Comparison of ENCODE assay signal across 11 cellular contexts in the genomic region with DNA sequence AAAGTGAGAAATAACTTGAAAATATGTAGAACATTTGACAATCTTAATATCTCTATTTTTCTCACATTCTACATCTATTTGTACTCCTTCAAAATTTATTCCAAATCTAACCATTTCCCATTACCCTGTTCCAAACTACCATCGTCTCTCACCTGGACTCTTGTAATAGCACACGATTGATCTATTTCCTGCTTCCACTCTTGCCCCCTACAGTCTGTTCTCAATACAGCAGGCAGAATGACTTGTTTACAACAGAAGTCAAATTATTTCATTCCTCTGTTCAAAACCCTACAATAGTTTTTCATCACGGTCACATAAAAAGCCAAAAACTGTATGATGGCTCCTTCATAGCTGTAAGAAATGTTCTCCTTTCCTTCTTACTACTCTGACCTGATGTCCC. TPM values are rescaled to one million over a fixed set of nuclear protein-coding genes. Genes with fewer than 3 reads are reported as not detected.
DNase-seq lines count a peak whose midpoint lies in the region; ATAC-seq and TF ChIP-seq lines count a peak whose summit lies in the region.
"Had no signal": no experiment of that assay in that cellular context is flagged by ENCODE, and none has a peak within 500 bp of the region (broad histone marks: within the 10 kb centered on the region; RNA-seq: fewer than 3 reads in every experiment).

No MANE protein-coding gene starts in this region.

- no peak overlapping the region for H2AFZ ChIP-seq in PC-3 (ENCODE audit: low read length)

- no peaks in the 10 kb centered on the region for H3K27me3 Mint-ChIP-seq in activated CD4-positive, alpha-beta memory T cell treated with anti-CD3 and anti-CD28 coated beads for 36 hours
- H3K27me3 Mint-ChIP-seq: activated B cell treated with CpG ODN at 0.5 μM for 24 hours had no signal

- H3K27me3 ChIP-seq in PC-3 (ENCODE audit: low read length) (no peaks in the 10 kb centered on the region), foreskin keratinocyte (no peaks in the 10 kb centered on the region)

- ATAC-seq in GM19351 (IDR thresholded peaks at IDR 0.05; ENCODE audit: unreplicated experiment) = peak; percentile 83
- no peak for ATAC-seq in PC-3
- ATAC-seq in foreskin keratinocyte = no peak
- no peak for ATAC-seq in HG03025 (IDR thresholded peaks at IDR 0.05; ENCODE audit: low FRiP score, unreplicated experiment)

- TF ChIP-seq CTCF in AG09309 (IDR thresholded peaks at IDR 0.05; ENCODE audit: control insufficient read depth, insufficient read depth, low read depth, low read length, missing control alignments) (peak; percentile 49), PC-3 (conservative IDR thresholded peaks at IDR 0.05; ENCODE audit: low read depth, low read length) (peak; percentile 53), foreskin keratinocyte (conservative IDR thresholded peaks at IDR 0.05) (peak; percentile 33)

- H3K79me2 ChIP-seq in PC-3 (ENCODE audit: low read length) = no peaks in the 10 kb centered on the region

- H3K4me1 Mint-ChIP-seq in activated CD4-positive, alpha-beta memory T cell treated with anti-CD3 and anti-CD28 coated beads for 36 hours (ENCODE audit: low read depth) = no peaks in the 10 kb centered on the region
- H3K4me1 Mint-ChIP-seq: activated B cell treated with CpG ODN at 0.5 μM for 24 hours had no signal

- no TSS peak for BruUV-seq in PC-3 (replicated peaks; lab: Mats Ljungman, UMichigan)

- H3K4me3 Mint-ChIP-seq in activated CD4-positive, alpha-beta memory T cell treated with anti-CD3 and anti-CD28 coated beads for 36 hours = no peak overlapping the region
- H3K4me3 Mint-ChIP-seq: activated B cell treated with CpG ODN at 0.5 μM for 24 hours had no signal

- H3K36me3 Mint-ChIP-seq in activated CD4-positive, alpha-beta memory T cell treated with anti-CD3 and anti-CD28 coated beads for 36 hours = no peaks in the 10 kb centered on the region

- intact Hi-C loops in PC-3 (cut with micrococcal nuclease) = no loop called here
- intact Hi-C loops in activated CD4-positive, alpha-beta memory T cell treated with anti-CD3 and anti-CD28 coated beads for 36 hours (cut with micrococcal nuclease) = no loop called here

- DNase-seq in AG09309 (ENCODE audit: low read depth) = no peak
- DNase-seq in PC-3 = peak; percentile 43
- DNase-seq in foreskin keratinocyte = no peak
- DNase-seq in activated CD4-positive, alpha-beta memory T cell treated with anti-CD3 and anti-CD28 coated beads for 36 hours = no peak
- DNase-seq in kidney glomerular epithelial cell (lab: John Stamatoyannopoulos, UW) = no peak
- DNase-seq in 8988T = no peak
- DNase-seq: activated B cell treated with CpG ODN at 0.5 μM for 24 hours, NCI-H774, nucleus accumbens had no signal

- CTCF ChIA-PET in PC-3 (lab: Charles Lee) = no interaction called here
- CTCF ChIA-PET in activated CD4-positive, alpha-beta memory T cell treated with anti-CD3 and anti-CD28 coated beads for 36 hours (lab: Charles Lee) = no interaction called here

- no peaks in the 10 kb centered on the region for H3F3A ChIP-seq in PC-3 (ENCODE audit: low read length, unreplicated experiment)

- H3K9me2 ChIP-seq in PC-3 (replicated peaks; ENCODE audit: low read length) = no peaks in the 10 kb centered on the region

- H3K4me1 ChIP-seq in PC-3 (ENCODE audit: insufficient read depth, low read length) = no peaks in the 10 kb centered on the region
- no peaks in the 10 kb centered on the region for H3K4me1 ChIP-seq in foreskin keratinocyte

- H3K4me2 ChIP-seq in PC-3 (ENCODE audit: low read length) = no peak overlapping the region

- H3K9me3 Mint-ChIP-seq in activated CD4-positive, alpha-beta memory T cell treated with anti-CD3 and anti-CD28 coated beads for 36 hours = no peaks in the 10 kb centered on the region
- H3K9me3 Mint-ChIP-seq: activated B cell treated with CpG ODN at 0.5 μM for 24 hours had no signal

- no peak overlapping the region for H3K9ac ChIP-seq in PC-3 (ENCODE audit: low read length)

- H3K27ac ChIP-seq in PC-3 (ENCODE audit: low read length) (no peak overlapping the region), foreskin keratinocyte (no peak overlapping the region)

- no peaks in the 10 kb centered on the region for H4K20me1 ChIP-seq in PC-3 (ENCODE audit: low read length)

- no peaks in the 10 kb centered on the region for H3K9me3 ChIP-seq in PC-3 (ENCODE audit: low read length)

- H3K36me3 ChIP-seq in PC-3 (ENCODE audit: low read depth, low read length) = no peaks in the 10 kb centered on the region

- H3K27ac Mint-ChIP-seq in activated CD4-positive, alpha-beta memory T cell treated with anti-CD3 and anti-CD28 coated beads for 36 hours = no peak overlapping the region
- H3K27ac Mint-ChIP-seq: activated B cell treated with CpG ODN at 0.5 μM for 24 hours had no signal

- H3K4me3 ChIP-seq in AG09309 (ENCODE audit: control insufficient read depth, low read depth, low read length) = no peak overlapping the region
- no peak overlapping the region for H3K4me3 ChIP-seq in PC-3 (ENCODE audit: low read length)

- POLR2A ChIA-PET in PC-3 (lab: Charles Lee; ENCODE audit: unreplicated experiment) = no interaction called here
- POLR2A ChIA-PET in activated CD4-positive, alpha-beta memory T cell treated with anti-CD3 and anti-CD28 coated beads for 36 hours (lab: Charles Lee) = no interaction called here

RNA-seq across cellular contexts. Expression of a gene that starts 21.1 kb away (rescaled TPM):
- total RNA-seq in PC-3 (2014; rRNA removed) (not detected in 2 replicates), foreskin keratinocyte (not detected in 2 replicates)
- not detected in 2 replicates for polyA plus RNA-seq in foreskin keratinocyte
- not detected for total RNA-seq in activated CD4-positive, alpha-beta memory T cell treated with anti-CD3 and anti-CD28 coated beads for 36 hours
- total RNA-seq: activated B cell treated with CpG ODN at 0.5 μM for 24 hours had no signal

RNA-seq across cellular contexts. Expression of a gene that starts 34.5 kb away (rescaled TPM):
- total RNA-seq in PC-3 (2014; rRNA removed) (0.11 TPM in 1 of 2 replicates, not detected in the other), foreskin keratinocyte (0.04 TPM in 1 of 2 replicates, not detected in the other)
- polyA plus RNA-seq in foreskin keratinocyte = 0.01 TPM in 1 of 2 replicates, not detected in the other
- not detected for total RNA-seq in activated CD4-positive, alpha-beta memory T cell treated with anti-CD3 and anti-CD28 coated beads for 36 hours
- total RNA-seq: activated B cell treated with CpG ODN at 0.5 μM for 24 hours had no signal
